16 cellular contexts compared by ENCODE assay signal in the genomic region with DNA sequence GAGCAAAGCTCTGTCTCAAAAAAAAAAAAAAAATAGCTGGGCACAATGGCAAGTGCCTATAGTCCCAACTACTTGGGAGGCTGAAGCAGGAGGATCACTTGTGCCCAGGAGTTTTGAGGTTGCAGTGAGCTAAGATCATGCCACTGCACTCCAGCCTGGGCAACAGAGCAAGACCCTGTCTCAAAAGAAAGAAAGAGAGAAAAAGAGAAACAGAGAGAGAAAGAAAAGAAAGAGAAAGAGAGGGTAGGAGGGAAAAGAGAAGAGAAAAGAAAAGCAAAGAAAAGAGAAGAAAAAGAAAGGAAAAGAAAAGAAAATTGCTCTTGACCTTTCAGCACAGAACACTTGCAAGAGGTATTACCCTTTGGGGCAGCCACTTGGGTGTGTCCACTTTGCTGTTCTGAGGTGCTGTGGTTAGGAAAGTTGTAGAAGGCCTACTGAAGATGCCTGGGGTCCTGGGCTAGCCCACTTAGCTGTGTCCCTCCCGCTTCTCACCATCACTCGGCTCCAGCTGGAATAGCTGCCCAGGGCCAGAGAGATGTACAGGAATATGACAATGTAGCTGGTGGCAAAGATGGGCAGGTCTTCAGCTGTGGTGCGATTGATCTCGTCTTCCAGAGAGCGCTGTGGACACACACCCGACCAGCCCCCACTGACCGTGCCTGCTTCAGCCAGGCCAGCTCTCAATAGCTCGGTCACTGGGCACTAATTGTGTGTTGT. TPM values are rescaled to one million over a fixed set of nuclear protein-coding genes. Genes with fewer than 3 reads are reported as not detected.
"Had no signal": no experiment of that assay in that cellular context is flagged by ENCODE, and none has a peak within 500 bp of the region (broad histone marks: within the 10 kb centered on the region; RNA-seq: fewer than 3 reads in every experiment).

No MANE protein-coding gene starts in this region.

- ATAC-seq: gastroesophageal sphincter had no signal

- H3K27ac Mint-ChIP-seq: naive thymus-derived CD4-positive, alpha-beta T cell; nephron progenitor cell; stimulated activated naive CD8-positive, alpha-beta T cell treated with anti-CD3 and anti-CD28 coated beads, Interleukin-15, Interleukin-2, amounts not matched to agents 100 ng/mL and 50 ng/mL, for 24 hours had no signal

- H3K4me3 Mint-ChIP-seq: naive thymus-derived CD4-positive, alpha-beta T cell; nephron progenitor cell; stimulated activated naive CD8-positive, alpha-beta T cell treated with anti-CD3 and anti-CD28 coated beads, Interleukin-15, Interleukin-2, amounts not matched to agents 100 ng/mL and 50 ng/mL, for 24 hours had no signal

- DNase-seq: colonic mucosa; dermis blood vessel endothelial cell; esophagus squamous epithelium; foreskin fibroblast; mammary epithelial cell; naive thymus-derived CD4-positive, alpha-beta T cell; nephron progenitor cell; small intestine; stimulated activated CD4-positive, alpha-beta T cell treated with anti-CD3 and anti-CD28 coated beads, Interleukin-2, amount 100 ng/mL, for 48 hours; upper lobe of left lung; uterus had no signal

- H3K36me3 Mint-ChIP-seq: naive thymus-derived CD4-positive, alpha-beta T cell had no signal

- H3K9me3 Mint-ChIP-seq: stimulated activated naive CD8-positive, alpha-beta T cell treated with anti-CD3 and anti-CD28 coated beads, Interleukin-15, Interleukin-2, amounts not matched to agents 100 ng/mL and 50 ng/mL, for 24 hours had no signal

- H3K27me3 Mint-ChIP-seq: naive thymus-derived CD4-positive, alpha-beta T cell; stimulated activated naive CD8-positive, alpha-beta T cell treated with anti-CD3 and anti-CD28 coated beads, Interleukin-15, Interleukin-2, amounts not matched to agents 100 ng/mL and 50 ng/mL, for 24 hours had no signal

RNA-seq across cellular contexts. Expression of gene NPC1L1, which starts 5.6 kb away (rescaled TPM):
- total RNA-seq: dermis blood vessel endothelial cell, mammary epithelial cell, mononuclear cell, pulmonary artery endothelial cell, temporal lobe had no signal
